10 cellular contexts compared by ENCODE assay signal in the genomic region with DNA sequence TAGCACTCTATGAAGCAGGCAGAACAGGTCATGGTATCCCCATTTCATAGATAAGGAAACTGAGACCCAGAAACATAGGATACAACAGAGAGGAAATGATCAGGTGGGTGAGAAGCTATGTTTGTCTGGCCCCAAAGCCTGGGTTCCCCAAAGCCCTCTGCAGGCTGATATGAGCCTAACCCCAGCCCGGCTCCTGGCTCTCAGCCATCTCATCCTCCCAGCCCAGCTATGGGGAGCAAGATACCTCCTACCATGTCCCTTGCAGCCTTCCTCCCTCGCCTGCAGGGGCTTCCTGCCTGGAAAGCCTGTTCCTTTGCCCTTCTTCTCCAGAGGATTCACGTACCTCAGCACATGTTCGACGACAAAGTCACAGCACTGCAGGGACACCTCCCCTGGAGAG. TPM values are rescaled to one million over a fixed set of nuclear protein-coding genes. Genes with fewer than 3 reads are reported as not detected.
DNase-seq lines count a peak whose midpoint lies in the region; ATAC-seq, FAIRE-seq and TF ChIP-seq lines count a peak whose summit lies in the region.
"Not testable (repeated sequence)": the region's sequence is repeated elsewhere in the genome, so short reads cannot be mapped to it uniquely, and the experiment has no call there.
"Had no signal": no experiment of that assay in that cellular context is flagged by ENCODE, and none has a peak within 500 bp of the region (broad histone marks: within the 10 kb centered on the region; RNA-seq: fewer than 3 reads in every experiment).

No MANE protein-coding gene starts in this region.

- H3K9me3 Mint-ChIP-seq in GM23338, WTC11: not testable (repeated sequence)

- not testable (repeated sequence) for H3K4me3 ChIP-seq in GM23338; IMR-90 (ENCODE audit: insufficient read depth, low read depth, low read length); Panc1 (ENCODE audit: low read depth in 2 of 2, low read length in 2 of 2); K562; HepG2 (replicated peaks in 1 of 3; ENCODE audit: insufficient read depth in 1 of 3, low read depth in 2 of 3, low read length in 3 of 3)

- TF ChIP-seq CTCF in GM23338 (conservative IDR thresholded peaks at IDR 0.05; ENCODE audit: low read depth in 2 of 2); IMR-90 (conservative IDR thresholded peaks at IDR 0.05; ENCODE audit: low read depth, low read length); Panc1 (IDR thresholded peaks at IDR 0.05); WTC11 (IDR thresholded peaks at IDR 0.05); K562 (IDR thresholded peaks at IDR 0.05 in 2 of 3, conservative IDR thresholded peaks at IDR 0.05 in 1 of 3; ENCODE audit: insufficient read depth in 2 of 3, low read depth in 1 of 3, low read length in 3 of 3); HepG2 (CRISPR knock-in tag; IDR thresholded peaks at IDR 0.05): not testable (repeated sequence)

- dilution Hi-C loops in IMR-90 (cut with HindIII; ENCODE audit: low sequenced_read_pairs, unreplicated experiment) = not testable (repeated sequence)

- not testable (repeated sequence) for H3K4me2 ChIP-seq in GM23338; IMR-90 (ENCODE audit: low read depth, low read length); K562 (ENCODE audit: insufficient read depth, low read length); HepG2 (ENCODE audit: low read depth, low read length)

- not testable (repeated sequence) for H3F3A ChIP-seq in GM23338 (replicated peaks; ENCODE audit: low read depth)

- not testable (repeated sequence) for H2AFZ ChIP-seq in GM23338; IMR-90 (replicated peaks; ENCODE audit: low read length, poor library complexity); K562 (ENCODE audit: low read depth, low read length); HepG2 (ENCODE audit: low read length)

- H3K56ac ChIP-seq in IMR-90 (ENCODE audit: extremely low read depth, insufficient read depth, low read length) = not testable (repeated sequence)

- in situ Hi-C loops in IMR-90 (cut with MboI; ENCODE audit: low sequenced_read_pairs); Panc1 (cut with HindIII; ENCODE audit: low pct_unique_long_range_greater_than_20kb, low sequenced_read_pairs); HepG2 (cut with HindIII; ENCODE audit: extremely low pct_ligation_motif_present, low pct_unique_long_range_greater_than_20kb): not testable (repeated sequence)
- in situ Hi-C loops in K562 (cut with MboI) = loop anchor here (10.0 kb wide), 1 partner anchor 577 kb away; no protein-coding TSS in a partner anchor

- POLR2A ChIA-PET in IMR-90 (lab: Charles Lee; ENCODE audit: unreplicated experiment); Panc1 (lab: Charles Lee); WTC11 (lab: Charles Lee); K562 (lab: Yijun Ruan, JAX); HepG2 (lab: Yijun Ruan, JAX): not testable (repeated sequence)

- TF ChIP-seq EP300 in K562 (IDR thresholded peaks at IDR 0.05; ENCODE audit: low read length); HepG2 (IDR thresholded peaks at IDR 0.05; ENCODE audit: low read depth in 2 of 2, low read length in 2 of 2); HepG2 (CRISPR knock-in tag; IDR thresholded peaks at IDR 0.05; ENCODE audit: borderline replicate concordance): not testable (repeated sequence)

- not testable (repeated sequence) for H2BK5ac ChIP-seq in IMR-90 (ENCODE audit: low read depth, low read length, poor library complexity, severe bottlenecking)

- intact Hi-C loops in IMR-90 (cut with micrococcal nuclease); Panc1 (cut with micrococcal nuclease; ENCODE audit: unreplicated experiment); K562 (cut with micrococcal nuclease); HepG2 (cut with micrococcal nuclease; ENCODE audit: unreplicated experiment): not testable (repeated sequence)

- WGBS in IMR-90 (ENCODE audit: extremely low coverage in 2 of 2, insufficient read length in 1 of 2), 2 experiments = no CpG with 5 or more reads among the region's 5 CpGs
- no CpG with 5 or more reads among the region's 5 CpGs for WGBS in K562 (ENCODE audit: insufficient coverage, low coverage, missing lambda C conversion rate)
- no CpG with 5 or more reads among the region's 5 CpGs for WGBS in HepG2 (ENCODE audit: low lambda C conversion rate)

- H4K20me1 ChIP-seq in GM23338 (replicated peaks; ENCODE audit: insufficient read depth); IMR-90 (ENCODE audit: insufficient read depth, low read length); K562 (replicated peaks; ENCODE audit: control insufficient read depth, insufficient read depth, low read length); HepG2 (ENCODE audit: insufficient read depth, low read length): not testable (repeated sequence)

- not testable (repeated sequence) for H3K14ac ChIP-seq in IMR-90 (replicated peaks; ENCODE audit: low read depth, low read length)

- not testable (repeated sequence) for H3K9me2 ChIP-seq in GM23338 (ENCODE audit: insufficient read depth)

- not testable (repeated sequence) for H4K91ac ChIP-seq in IMR-90 (ENCODE audit: insufficient read depth, low read depth, low read length)

- H3K4me1 ChIP-seq in GM23338 (ENCODE audit: insufficient read depth); IMR-90 (ENCODE audit: control insufficient read depth, insufficient read depth, low read length); Panc1 (ENCODE audit: control insufficient read depth, insufficient read depth, low read length); K562 (replicated peaks in 1 of 2; ENCODE audit: control insufficient read depth in 2 of 2, insufficient read depth in 2 of 2, low read length in 2 of 2); HepG2 (ENCODE audit: insufficient read depth, low read length): not testable (repeated sequence)

- not testable (repeated sequence) for H4K8ac ChIP-seq in IMR-90 (ENCODE audit: low read depth in 2 of 2, low read length in 2 of 2)

- H3K27ac ChIP-seq in GM23338 (ENCODE audit: low read depth); IMR-90 (ENCODE audit: insufficient read depth, low read length); Panc1 (ENCODE audit: low read length); K562 (ENCODE audit: extremely low read depth, low read depth, low read length); HepG2 (ENCODE audit: extremely low read length, insufficient read depth, low read length): not testable (repeated sequence)

- not testable (repeated sequence) for H2BK120ac ChIP-seq in IMR-90 (ENCODE audit: low read depth, low read length)

- H3K18ac ChIP-seq in IMR-90 (ENCODE audit: low read depth, low read length) = not testable (repeated sequence)

- not testable (repeated sequence) for H3K4ac ChIP-seq in IMR-90 (ENCODE audit: low read depth, low read length)

- not testable (repeated sequence) for H3K23ac ChIP-seq in IMR-90 (ENCODE audit: low read depth, low read length)

- not testable (repeated sequence) for BruUV-seq in IMR-90 (replicated peaks; lab: Mats Ljungman, UMichigan); Panc1 (replicated peaks; lab: Mats Ljungman, UMichigan); K562 (replicated peaks; lab: Mats Ljungman, UMichigan); HepG2 (replicated peaks; lab: Mats Ljungman, UMichigan)

- not testable (repeated sequence) for H3K4me3 Mint-ChIP-seq in GM23338, WTC11

- not testable (repeated sequence) for H3K27me3 ChIP-seq in GM23338 (ENCODE audit: insufficient read depth); IMR-90 (ENCODE audit: control insufficient read depth, insufficient read depth, low read length); Panc1 (ENCODE audit: control insufficient read depth, insufficient read depth, low read length); K562 (ENCODE audit: control insufficient read depth in 2 of 2, insufficient read depth in 2 of 2, low read length in 2 of 2); HepG2 (ENCODE audit: control insufficient read depth in 1 of 2, insufficient read depth in 2 of 2, low read length in 2 of 2)

- H3K79me1 ChIP-seq in IMR-90 (ENCODE audit: low read depth in 1 of 2, low read length in 2 of 2) = not testable (repeated sequence)

- FAIRE-seq in K562 (lab: Jason Lieb, UNC); HepG2 (lab: Jason Lieb, UNC): not testable (repeated sequence)

- TF ChIP-seq POLR2A in IMR-90 (IDR thresholded peaks at IDR 0.05; ENCODE audit: low read depth, low read length); K562 (conservative IDR thresholded peaks at IDR 0.05); HepG2 (IDR thresholded peaks at IDR 0.05; ENCODE audit: insufficient read depth in 1 of 2, low read depth in 2 of 2, low read length in 2 of 2): not testable (repeated sequence)

- TF ChIP-seq RAD21 in IMR-90 (IDR thresholded peaks at IDR 0.05; ENCODE audit: low read length); K562 (CRISPR knock-in tag; conservative IDR thresholded peaks at IDR 0.05 in 1 of 2, IDR thresholded peaks at IDR 0.05 in 1 of 2); HepG2 (CRISPR knock-in tag; IDR thresholded peaks at IDR 0.05): not testable (repeated sequence)

- not testable (repeated sequence) for H2AK9ac ChIP-seq in IMR-90 (replicated peaks; ENCODE audit: low read depth, low read length, poor library complexity)

- H3K4me1 Mint-ChIP-seq in GM23338, WTC11: not testable (repeated sequence)

- H3K27me3 Mint-ChIP-seq in GM23338 (ENCODE audit: insufficient read depth, low read depth, poor library complexity); WTC11 (ENCODE audit: low read depth): not testable (repeated sequence)

- not testable (repeated sequence) for DNase-seq in GM23338 (ENCODE audit: low spot score); IMR-90; Panc1 (ENCODE audit: low read depth, low spot score); WTC11 (ENCODE audit: low spot score); K562 (ENCODE audit: extremely low read depth in 1 of 4, low spot score in 3 of 4); HepG2 (ENCODE audit: low spot score); stimulated activated naive CD8-positive, alpha-beta T cell treated with anti-CD3 and anti-CD28 coated beads, Interleukin-15, Interleukin-2, amounts not matched to agents 100 U/mL and 50 U/mL, for 24 hours

- CTCF ChIA-PET in IMR-90 (lab: Yijun Ruan, JAX); Panc1 (lab: Charles Lee); WTC11 (lab: Charles Lee); K562 (lab: Yijun Ruan, JAX; ENCODE audit: low intra/inter-chr PET ratio); HepG2 (lab: Yijun Ruan, JAX; ENCODE audit: low intra/inter-chr PET ratio, low total read pairs): not testable (repeated sequence)

- H2AK5ac ChIP-seq in IMR-90 (ENCODE audit: low read depth, low read length) = not testable (repeated sequence)

- H4K5ac ChIP-seq in IMR-90 (ENCODE audit: low read depth, low read length) = not testable (repeated sequence)

- H3K9me3 ChIP-seq in IMR-90 (ENCODE audit: control insufficient read depth, insufficient read depth, low read length); Panc1 (ENCODE audit: control insufficient read depth, insufficient read depth, low read depth, low read length); K562 (replicated peaks; ENCODE audit: control insufficient read depth, insufficient read depth, low read depth, low read length); HepG2 (ENCODE audit: low read length): not testable (repeated sequence)

- H3K36me3 ChIP-seq in GM23338 (ENCODE audit: insufficient read depth); IMR-90 (ENCODE audit: control insufficient read depth, insufficient read depth, low read length); Panc1 (ENCODE audit: control insufficient read depth, insufficient read depth, low read length); K562 (ENCODE audit: control insufficient read depth, insufficient read depth, low read length); HepG2 (replicated peaks in 1 of 2; ENCODE audit: control insufficient read depth in 1 of 2, insufficient read depth in 2 of 2, low read length in 2 of 2): not testable (repeated sequence)

- H3K27ac Mint-ChIP-seq in GM23338, WTC11: not testable (repeated sequence)

- not testable (repeated sequence) for H3K79me2 ChIP-seq in GM23338 (replicated peaks; ENCODE audit: insufficient read depth); K562 (ENCODE audit: control insufficient read depth, insufficient read depth, low read length); HepG2 (ENCODE audit: insufficient read depth, low read length)

- H2BK20ac ChIP-seq in IMR-90 (ENCODE audit: low read depth, low read length) = not testable (repeated sequence)

- ATAC-seq in GM23338 (peak; percentile 99), IMR-90 (ENCODE audit: low read depth) (peak; percentile 35; the same call in 1 of the 2 replicates), Panc1 (0 out of 2 replicates have a peak, but pooled peaks have one; percentile 47), WTC11 (peak; percentile 97), K562 (peak; percentile 85), HepG2 (peak; percentile 75)
- peak; percentile 32 for ATAC-seq in stimulated activated naive CD8-positive, alpha-beta T cell treated with anti-CD3 and anti-CD28 coated beads, Interleukin-15, Interleukin-2, amounts not matched to agents 100 U/mL and 50 U/mL, for 24 hours

- H3K9ac ChIP-seq in IMR-90 (ENCODE audit: low read depth, low read length); K562 (ENCODE audit: insufficient read depth in 1 of 2, low read depth in 2 of 2, low read length in 2 of 2); HepG2 (ENCODE audit: insufficient read depth, low read depth, low read length): not testable (repeated sequence)

- not testable (repeated sequence) for H3K9me1 ChIP-seq in IMR-90 (ENCODE audit: insufficient read depth, low read length); K562 (ENCODE audit: control insufficient read depth, insufficient read depth, low read length)

- H3K36me3 Mint-ChIP-seq in GM23338 (ENCODE audit: low read depth); WTC11: not testable (repeated sequence)

- H2BK15ac ChIP-seq in IMR-90 (ENCODE audit: low read depth, low read length) = not testable (repeated sequence)

RNA-seq across cellular contexts. Expression of a gene that starts 26.3 kb away (rescaled TPM):
- total RNA-seq in GM23338 (2014; rRNA removed; shearing (Covaris generic)) = 0.56 TPM in 1 of 2 replicates, not detected in the other
- 1.8 and 2.7 TPM in 2 replicates for polyA plus RNA-seq in GM23338 (2016; fragmentation: Nextera tagmentation; extraction: Ambion mirVana)
- total RNA-seq in IMR-90 (2012; rRNA removed) = not detected in 2 replicates
- polyA plus RNA-seq in IMR-90 (2012; rRNA removed) = 1.3 and 1.5 TPM in 2 replicates
- 0.19 and 0.29 TPM in 2 replicates for polyA plus RNA-seq in IMR-90 (2012; cell fraction: cytosol; rRNA removed)
- polyA plus RNA-seq in IMR-90 (2012; cell fraction: nucleus; rRNA removed; ENCODE audit: low replicate concordance) = 1.2 and 7.0 TPM in 2 replicates
- total RNA-seq in Panc1 (2021; ENCODE audit: unreplicated experiment) = 0.26 TPM
- polyA plus RNA-seq in Panc1 (2012; ENCODE audit: insufficient read length) = 0.55 TPM
- 9.1 to 15.0 TPM (median 14.2 TPM) in 3 replicates for total RNA-seq in WTC11 (2021)
- total RNA-seq in K562 (2011; cell fraction: chromatin; rRNA removed; ENCODE audit: low replicate concordance) = 31.1 and 34.9 TPM in 2 replicates
- 12.1 and 14.3 TPM in 2 replicates for total RNA-seq in K562 (2011; cell fraction: nucleolus; rRNA removed)
- 15.1 and 15.8 TPM in 2 replicates for total RNA-seq in K562 (2011; cell fraction: nucleoplasm; rRNA removed)
- total RNA-seq in K562 (2014; rRNA removed) = 2.2 and 2.4 TPM in 2 replicates
- total RNA-seq in K562 (2014; rRNA removed; fragmentation: Illumina TruSeq; extraction: Trizol) = 4.7 and 6.2 TPM in 2 replicates
- total RNA-seq in K562 (2015; rRNA removed; fragmentation: Illumina TruSeq; extraction: Trizol) = 6.6 and 7.7 TPM in 2 replicates
- total RNA-seq in K562 (2021) = 4.4 and 5.2 TPM in 2 replicates
- polyA plus RNA-seq in K562 (2011; rRNA removed) = 8.6 and 10.1 TPM in 2 replicates
- polyA plus RNA-seq in K562 (2011; cell fraction: cytosol; rRNA removed) = 8.0 and 10.8 TPM in 2 replicates
- polyA plus RNA-seq in K562 (2011; cell fraction: nucleus; rRNA removed) = 56.7 and 60.3 TPM in 2 replicates
- 12.5 and 25.4 TPM in 2 replicates for polyA plus RNA-seq in K562 (2012)
- 10.7 and 17.0 TPM in 2 replicates for polyA plus RNA-seq in K562 (2014; fragmentation: Illumina TruSeq; extraction: Trizol)
- 1 to 10 TPM; 3.5 to 4.1 TPM for polyA plus RNA-seq in K562 (2014; fragmentation: Nextera tagmentation; extraction: Ambion mirVana)
- polyA plus RNA-seq in K562 (2014; rRNA removed) = 5.5 and 5.6 TPM in 2 replicates
- polyA minus RNA-seq in K562 (2011; rRNA and poly(A)+ RNA removed) = 1.9 and 2.5 TPM in 2 replicates
- polyA minus RNA-seq in K562 (2011; cell fraction: cytosol; rRNA and poly(A)+ RNA removed) = not detected in 2 replicates
- 1.1 and 3.3 TPM in 2 replicates for polyA minus RNA-seq in K562 (2011; cell fraction: nucleus; rRNA and poly(A)+ RNA removed)
- 9.7 and 10.7 TPM in 2 replicates for total RNA-seq in HepG2 (2016; rRNA removed; fragmentation: Illumina TruSeq; extraction: Trizol)
- 0.62 and 0.91 TPM in 2 replicates for total RNA-seq in HepG2 (2016; cell fraction: cytosol; rRNA removed; fragmentation: Illumina TruSeq; extraction: Trizol; ENCODE audit: low read depth)
- 3.5 and 8.2 TPM in 2 replicates for total RNA-seq in HepG2 (2016; cell fraction: insoluble cytoplasmic fraction; rRNA removed; fragmentation: Illumina TruSeq; extraction: Trizol)
- 1.9 and 3.2 TPM in 2 replicates for total RNA-seq in HepG2 (2016; cell fraction: membrane; rRNA removed; fragmentation: Illumina TruSeq; extraction: Trizol)
- total RNA-seq in HepG2 (2016; cell fraction: nucleus; rRNA removed; fragmentation: Illumina TruSeq; extraction: Trizol) = 3.3 and 5.3 TPM in 2 replicates
- polyA plus RNA-seq in HepG2 (2011; rRNA removed) = 21.5 and 26.9 TPM in 2 replicates
- polyA plus RNA-seq in HepG2 (2011; cell fraction: cytosol; rRNA removed) = 7.8 and 8.6 TPM in 2 replicates
- 68.2 and 83.9 TPM in 2 replicates for polyA plus RNA-seq in HepG2 (2011; cell fraction: nucleus; rRNA removed)
- 18.3 and 21.4 TPM in 2 replicates for polyA plus RNA-seq in HepG2 (2012)
- polyA plus RNA-seq in HepG2 (2016; cell fraction: cytosol; fragmentation: Illumina TruSeq; extraction: Trizol; ENCODE audit: low read depth) = 3.3 and 4.8 TPM in 2 replicates
- 16.9 and 26.5 TPM in 2 replicates for polyA plus RNA-seq in HepG2 (2016; cell fraction: insoluble cytoplasmic fraction; fragmentation: Illumina TruSeq; extraction: Trizol; ENCODE audit: low read depth)
- 6.5 and 11.7 TPM in 2 replicates for polyA plus RNA-seq in HepG2 (2016; cell fraction: membrane; fragmentation: Illumina TruSeq; extraction: Trizol; ENCODE audit: low read depth)
- 91.4 and 92.8 TPM in 2 replicates for polyA plus RNA-seq in HepG2 (2016; cell fraction: nucleus; fragmentation: Illumina TruSeq; extraction: Trizol; ENCODE audit: insufficient read depth, low read depth)
- 0.30 and 1.0 TPM in 2 replicates for polyA minus RNA-seq in HepG2 (2011; rRNA and poly(A)+ RNA removed; ENCODE audit: low replicate concordance)
- polyA minus RNA-seq in HepG2 (2011; cell fraction: cytosol; rRNA and poly(A)+ RNA removed) = 0.59 TPM in 1 of 2 replicates, not detected in the other
- 5.7 and 5.8 TPM in 2 replicates for polyA minus RNA-seq in HepG2 (2011; cell fraction: nucleus; rRNA and poly(A)+ RNA removed)
- total RNA-seq: B cell had no signal

RNA-seq across cellular contexts. Expression of a gene that starts 43.8 kb away (rescaled TPM):
- total RNA-seq in GM23338 (2014; rRNA removed; shearing (Covaris generic)) = 8.0 and 11.7 TPM in 2 replicates
- 3.0 and 3.2 TPM in 2 replicates for polyA plus RNA-seq in GM23338 (2016; fragmentation: Nextera tagmentation; extraction: Ambion mirVana)
- total RNA-seq in IMR-90 (2012; rRNA removed) = under 0.01 TPM in 1 of 2 replicates, not detected in the other
- 0.03 and 0.13 TPM in 2 replicates for polyA plus RNA-seq in IMR-90 (2012; rRNA removed)
- polyA plus RNA-seq in IMR-90 (2012; cell fraction: cytosol; rRNA removed) = not detected in 2 replicates
- polyA plus RNA-seq in IMR-90 (2012; cell fraction: nucleus; rRNA removed; ENCODE audit: low replicate concordance) = 0.03 TPM in 1 of 2 replicates, not detected in the other
- total RNA-seq in Panc1 (2021; ENCODE audit: unreplicated experiment) = 10.4 TPM
- 3.0 TPM for polyA plus RNA-seq in Panc1 (2012; ENCODE audit: insufficient read length)
- 5.4 to 8.4 TPM (median 6.4 TPM) in 3 replicates for total RNA-seq in WTC11 (2021)
- not detected in 2 replicates for total RNA-seq in K562 (2011; cell fraction: chromatin; rRNA removed; ENCODE audit: low replicate concordance)
- not detected in 2 replicates for total RNA-seq in K562 (2011; cell fraction: nucleolus; rRNA removed)
- total RNA-seq in K562 (2011; cell fraction: nucleoplasm; rRNA removed) = not detected in 2 replicates
- total RNA-seq in K562 (2014; rRNA removed) = not detected in 2 replicates
- total RNA-seq in K562 (2014; rRNA removed; fragmentation: Illumina TruSeq; extraction: Trizol) = not detected in 2 replicates
- not detected in 2 replicates for total RNA-seq in K562 (2015; rRNA removed; fragmentation: Illumina TruSeq; extraction: Trizol)
- total RNA-seq in K562 (2021) = 0.11 TPM in 1 of 2 replicates, not detected in the other
- polyA plus RNA-seq in K562 (2011; rRNA removed) = not detected in 2 replicates
- not detected in 2 replicates for polyA plus RNA-seq in K562 (2011; cell fraction: cytosol; rRNA removed)
- not detected in 2 replicates for polyA plus RNA-seq in K562 (2011; cell fraction: nucleus; rRNA removed)
- 0.01 TPM in 1 of 2 replicates, not detected in the other for polyA plus RNA-seq in K562 (2012)
- not detected in 2 replicates for polyA plus RNA-seq in K562 (2014; fragmentation: Illumina TruSeq; extraction: Trizol)
- not detected for polyA plus RNA-seq in K562 (2014; fragmentation: Nextera tagmentation; extraction: Ambion mirVana)
- not detected in 2 replicates for polyA plus RNA-seq in K562 (2014; rRNA removed)
- polyA minus RNA-seq in K562 (2011; rRNA and poly(A)+ RNA removed) = not detected in 2 replicates
- polyA minus RNA-seq in K562 (2011; cell fraction: cytosol; rRNA and poly(A)+ RNA removed) = 0.18 TPM in 1 of 2 replicates, not detected in the other
- polyA minus RNA-seq in K562 (2011; cell fraction: nucleus; rRNA and poly(A)+ RNA removed) = not detected in 2 replicates
- total RNA-seq in HepG2 (2016; rRNA removed; fragmentation: Illumina TruSeq; extraction: Trizol) = 63.8 and 75.8 TPM in 2 replicates
- total RNA-seq in HepG2 (2016; cell fraction: cytosol; rRNA removed; fragmentation: Illumina TruSeq; extraction: Trizol; ENCODE audit: low read depth) = 10.1 and 10.5 TPM in 2 replicates
- 63.6 and 79.3 TPM in 2 replicates for total RNA-seq in HepG2 (2016; cell fraction: insoluble cytoplasmic fraction; rRNA removed; fragmentation: Illumina TruSeq; extraction: Trizol)
- total RNA-seq in HepG2 (2016; cell fraction: membrane; rRNA removed; fragmentation: Illumina TruSeq; extraction: Trizol) = 45.8 and 49.0 TPM in 2 replicates
- total RNA-seq in HepG2 (2016; cell fraction: nucleus; rRNA removed; fragmentation: Illumina TruSeq; extraction: Trizol) = 37.4 and 38.1 TPM in 2 replicates
- polyA plus RNA-seq in HepG2 (2011; rRNA removed) = 33.6 and 34.7 TPM in 2 replicates
- polyA plus RNA-seq in HepG2 (2011; cell fraction: cytosol; rRNA removed) = 30.7 and 35.5 TPM in 2 replicates
- 10.6 and 16.5 TPM in 2 replicates for polyA plus RNA-seq in HepG2 (2011; cell fraction: nucleus; rRNA removed)
- 15.0 and 21.1 TPM in 2 replicates for polyA plus RNA-seq in HepG2 (2012)
- 6.4 and 10.6 TPM in 2 replicates for polyA plus RNA-seq in HepG2 (2016; cell fraction: cytosol; fragmentation: Illumina TruSeq; extraction: Trizol; ENCODE audit: low read depth)
- polyA plus RNA-seq in HepG2 (2016; cell fraction: insoluble cytoplasmic fraction; fragmentation: Illumina TruSeq; extraction: Trizol; ENCODE audit: low read depth) = 56.5 and 61.1 TPM in 2 replicates
- 26.1 and 27.8 TPM in 2 replicates for polyA plus RNA-seq in HepG2 (2016; cell fraction: membrane; fragmentation: Illumina TruSeq; extraction: Trizol; ENCODE audit: low read depth)
- polyA plus RNA-seq in HepG2 (2016; cell fraction: nucleus; fragmentation: Illumina TruSeq; extraction: Trizol; ENCODE audit: insufficient read depth, low read depth) = 49.1 and 49.6 TPM in 2 replicates
- polyA minus RNA-seq in HepG2 (2011; rRNA and poly(A)+ RNA removed; ENCODE audit: low replicate concordance) = 10.5 and 73.9 TPM in 2 replicates
- 42.8 and 48.0 TPM in 2 replicates for polyA minus RNA-seq in HepG2 (2011; cell fraction: cytosol; rRNA and poly(A)+ RNA removed)
- polyA minus RNA-seq in HepG2 (2011; cell fraction: nucleus; rRNA and poly(A)+ RNA removed) = 20.3 and 27.0 TPM in 2 replicates
- total RNA-seq: CD4-positive, alpha-beta T cell; CD8-positive, alpha-beta T cell had no signal

Comparison
In these comparisons a context has a peak if more than half of its experiments do, and no peak if none do; other contexts are left out.
1. ATAC-seq: peak in every context shown above with its lines; median percentile 99 in GM23338; 97 in WTC11; 85 in K562; 75 in HepG2; 47 in Panc1; 35 in IMR-90; 32 in stimulated activated naive CD8-positive, alpha-beta T cell treated with anti-CD3 and anti-CD28 coated beads, Interleukin-15, Interleukin-2, amounts not matched to agents 100 U/mL and 50 U/mL, for 24 hours.